8 cellular contexts compared by ENCODE assay signal in genomic region chr11:32890843-32891656, GRCh38. TPM values are rescaled to one million over a fixed set of nuclear protein-coding genes. Genes with fewer than 3 reads are reported as not detected.
DNase-seq lines count a peak whose midpoint lies in the region; ATAC-seq and TF ChIP-seq lines count a peak whose summit lies in the region.

No MANE protein-coding gene starts in this region.

- CTCF ChIA-PET in naive thymus-derived CD4-positive, alpha-beta T cell (lab: Charles Lee) = no interaction called here

- H3K27me3 Mint-ChIP-seq in activated naive CD8-positive, alpha-beta T cell = no peaks in the 10 kb centered on the region
- H3K27me3 Mint-ChIP-seq in naive thymus-derived CD4-positive, alpha-beta T cell = peaks cover 0 to 21% (median 0%) of the 10 kb centered on the region in 5 donors

- H3K36me3 Mint-ChIP-seq in activated naive CD8-positive, alpha-beta T cell = no peaks in the 10 kb centered on the region
- H3K36me3 Mint-ChIP-seq in naive thymus-derived CD4-positive, alpha-beta T cell = peaks cover 0 to 3% (median 0%) of the 10 kb centered on the region in 5 donors

- H3K36me3 ChIP-seq in ES-I3 (ENCODE audit: insufficient read depth, low read length) (no peaks in the 10 kb centered on the region), upper lobe of left lung (no peaks in the 10 kb centered on the region)
- H3K36me3 ChIP-seq in naive thymus-derived CD4-positive, alpha-beta T cell (ENCODE audit: control insufficient read depth in 2 of 3, insufficient read depth in 3 of 3, low read length in 3 of 3) = peaks cover 0 to 6% (median 0%) of the 10 kb centered on the region in 3 experiments

- no peaks in the 10 kb centered on the region; the same call in 1 of the 2 replicates for H3K9me3 ChIP-seq in ES-I3 (ENCODE audit: control insufficient read depth, insufficient read depth, low read length)
- H3K9me3 ChIP-seq in naive thymus-derived CD4-positive, alpha-beta T cell (ENCODE audit: control insufficient read depth in 2 of 3, low read length in 3 of 3) = no peaks in the 10 kb centered on the region
- H3K9me3 ChIP-seq in upper lobe of left lung = no peaks in the 10 kb centered on the region

- H3K27ac ChIP-seq in naive thymus-derived CD4-positive, alpha-beta T cell (ENCODE audit: low read depth, low read length) = no peak overlapping the region
- no peak overlapping the region for H3K27ac ChIP-seq in upper lobe of left lung

- no peak overlapping the region for H3K4me3 ChIP-seq in naive thymus-derived CD4-positive, alpha-beta T cell (ENCODE audit: low read length)
- no peak overlapping the region for H3K4me3 ChIP-seq in upper lobe of left lung

- H3K4me3 Mint-ChIP-seq in activated naive CD8-positive, alpha-beta T cell = peak overlapping the region; percentile 89
- peak overlapping the region; percentile 83 to 96 (median 90) for H3K4me3 Mint-ChIP-seq in naive thymus-derived CD4-positive, alpha-beta T cell

- peak overlapping the region; percentile 97 for H3K9ac ChIP-seq in ES-I3 (ENCODE audit: low read depth, low read length)

- 65 to 70% methylated on average over 11 of the region's 11 CpGs for WGBS in upper lobe of left lung, 2 donors

- no peaks in the 10 kb centered on the region for H3K27me3 ChIP-seq in naive thymus-derived CD4-positive, alpha-beta T cell (ENCODE audit: control insufficient read depth in 2 of 2, insufficient read depth in 2 of 2, low read length in 2 of 2)
- H3K27me3 ChIP-seq in upper lobe of left lung = no peaks in the 10 kb centered on the region

- no peak for ATAC-seq in naive thymus-derived CD4-positive, alpha-beta T cell
- no peak for ATAC-seq in GM19395 (IDR thresholded peaks at IDR 0.05; ENCODE audit: unreplicated experiment)
- no peak for ATAC-seq in upper lobe of left lung (ENCODE audit: low FRiP score in 2 of 2)

- TF ChIP-seq EP300 in upper lobe of left lung (IDR thresholded peaks at IDR 0.05) = no peak

- intact Hi-C loops in naive thymus-derived CD4-positive, alpha-beta T cell (cut with micrococcal nuclease) = loop anchor here (5.0 kb wide), 5 partner anchors 71 to 846 kb away; partner anchors contain the start of genes CD59 (in 1 of the 2), EIF3M (in 1 of the 2) and HIPK3 (in 1 of the 2)

- peaks cover 4% of the 10 kb centered on the region; the same call in 1 of the 2 replicates for H3K4me1 ChIP-seq in ES-I3 (ENCODE audit: insufficient read depth, low read length)
- H3K4me1 ChIP-seq in naive thymus-derived CD4-positive, alpha-beta T cell (ENCODE audit: control insufficient read depth in 2 of 2, insufficient read depth in 2 of 2, low read length in 2 of 2) = peaks cover 5 to 15% of the 10 kb centered on the region in 2 donors
- H3K4me1 ChIP-seq in upper lobe of left lung = peaks cover 12 to 22% (median 19%) of the 10 kb centered on the region in 4 donors

- peak; percentile 67 for DNase-seq in LoVo (ENCODE audit: low spot score)
- no peak for DNase-seq in naive thymus-derived CD4-positive, alpha-beta T cell
- no peak for DNase-seq in activated CD4-positive, CD25-positive, alpha-beta regulatory T cell treated with anti-CD3 and anti-CD28 coated beads, Interleukin-2, amount 50 U/mL, for 72 hours
- no peak for DNase-seq in hepatic stellate cell (ENCODE audit: low spot score)
- DNase-seq in upper lobe of left lung = no peak

- H3K27ac Mint-ChIP-seq in activated naive CD8-positive, alpha-beta T cell = peak overlapping the region; percentile 96
- peak overlapping the region in 4 of 9 donors; percentile 85 to 95 (median 89) for H3K27ac Mint-ChIP-seq in naive thymus-derived CD4-positive, alpha-beta T cell

- no peaks in the 10 kb centered on the region for H3K9me3 Mint-ChIP-seq in activated naive CD8-positive, alpha-beta T cell (ENCODE audit: low read depth)
- no peaks in the 10 kb centered on the region for H3K9me3 Mint-ChIP-seq in naive thymus-derived CD4-positive, alpha-beta T cell

- peaks cover 31% of the 10 kb centered on the region for H3K4me1 Mint-ChIP-seq in activated naive CD8-positive, alpha-beta T cell (ENCODE audit: low read depth)
- H3K4me1 Mint-ChIP-seq in naive thymus-derived CD4-positive, alpha-beta T cell = peaks cover 18 to 31% (median 28%) of the 10 kb centered on the region in 7 donors

- no peak for TF ChIP-seq POLR2A in upper lobe of left lung (IDR thresholded peaks at IDR 0.05)

- POLR2A ChIA-PET in naive thymus-derived CD4-positive, alpha-beta T cell (lab: Charles Lee) = interaction anchor here (0.9 kb wide), 1 partner anchor 121 kb away, joined by 4 read pairs; no protein-coding TSS in a partner anchor

- TF ChIP-seq CTCF in upper lobe of left lung (IDR thresholded peaks at IDR 0.05) = no peak

RNA-seq across cellular contexts. Expression of gene QSER1, which starts 1.6 kb away (rescaled TPM):
- 10 to 100 TPM; 11.2 to 16.9 (median 14.7) TPM for total RNA-seq in naive thymus-derived CD4-positive, alpha-beta T cell
- polyA plus RNA-seq in naive thymus-derived CD4-positive, alpha-beta T cell = 1 to 10 TPM; 1.6 to 2.7 TPM
- total RNA-seq in upper lobe of left lung = 10 to 100 TPM; 17.5 to 53.0 (median 23.1) TPM
